In genomic region chrX:72368796-72369195, GRCh38 we compare ENCODE assay signal across 17 cellular contexts.
DNase-seq lines count a peak whose midpoint lies in the region; ATAC-seq and TF ChIP-seq lines count a peak whose summit lies in the region.
"Had no signal": no experiment of that assay in that cellular context is flagged by ENCODE, and none has a peak within 500 bp of the region (broad histone marks: within the 10 kb centered on the region; RNA-seq: fewer than 3 reads in every experiment).

No MANE protein-coding gene starts in this region.

- TF ChIP-seq CTCF in right atrium auricular region (IDR thresholded peaks at IDR 0.05) (no peak), fibroblast of pulmonary artery (IDR thresholded peaks at IDR 0.05; ENCODE audit: low read length, missing control alignments) (no peak), gastroesophageal sphincter (IDR thresholded peaks at IDR 0.05) (no peak)

- 53% methylated on average over 8 of the region's 8 CpGs for WGBS in right cardiac atrium
- 26% methylated on average over 3 of the region's 8 CpGs; no CpG with 5 or more reads in 1 of the 2 donors for WGBS in gastroesophageal sphincter (ENCODE audit: low coverage in 1 of 2), 2 donors

- no peak overlapping the region for H3K27ac ChIP-seq in right atrium auricular region
- no peak overlapping the region for H3K27ac ChIP-seq in right cardiac atrium (ENCODE audit: low read length)
- H3K27ac ChIP-seq in gastroesophageal sphincter: no peak overlapping the region
- H3K27ac ChIP-seq: BLaER1 treated with 17β-estradiol and CSF1 and Interleukin-3, amounts not matched to agents 10 nM and 100 nM; SJCRH30 had no signal

- no peaks in the 10 kb centered on the region for H3K4me1 ChIP-seq in right atrium auricular region
- no peaks in the 10 kb centered on the region for H3K4me1 ChIP-seq in right cardiac atrium (ENCODE audit: control insufficient read depth, insufficient read depth, low read length)
- H3K4me1 ChIP-seq in gastroesophageal sphincter: no peaks in the 10 kb centered on the region
- H3K4me1 ChIP-seq: SJCRH30 had no signal

- no peaks in the 10 kb centered on the region for H3K36me3 ChIP-seq in right atrium auricular region
- H3K36me3 ChIP-seq in gastroesophageal sphincter: no peaks in the 10 kb centered on the region
- H3K36me3 ChIP-seq: BLaER1 treated with 17β-estradiol and CSF1 and Interleukin-3, amounts not matched to agents 10 nM and 100 nM; SJCRH30 had no signal

- no peaks in the 10 kb centered on the region for H3K27me3 ChIP-seq in right atrium auricular region
- no peaks in the 10 kb centered on the region for H3K27me3 ChIP-seq in right cardiac atrium (ENCODE audit: control insufficient read depth, insufficient read depth)
- no peaks in the 10 kb centered on the region for H3K27me3 ChIP-seq in gastroesophageal sphincter
- H3K27me3 ChIP-seq: SJCRH30 had no signal

- no peak for DNase-seq in Right ventricle myocardium superior
- no peak for DNase-seq in right atrium auricular region (ENCODE audit: low spot score)
- peak; percentile 22 for DNase-seq in fibroblast of pulmonary artery (ENCODE audit: low read depth)
- peak in 1 of 3 donors; percentile 48 for DNase-seq in right cardiac atrium
- no peak for DNase-seq in NCI-H748 (lab: John Stamatoyannopoulos, UW; ENCODE audit: unreplicated experiment)
- DNase-seq: CD4-positive, alpha-beta T cell; H9; NCI-H1092; NCI-H1417 treated with DMSO at 0.1 percent for 48 hours; NCI-H1694 treated with DMSO at 0.1 percent for 48 hours; NCI-H226; NCI-H510A; SJCRH30 had no signal

- intact Hi-C loops in Right ventricle myocardium superior (cut with DNase I): no loop called here
- intact Hi-C loops in right cardiac atrium (cut with DNase I): no loop called here

- TF ChIP-seq EP300 in gastroesophageal sphincter (IDR thresholded peaks at IDR 0.05): no peak

- no peak overlapping the region for H3K4me3 ChIP-seq in right atrium auricular region
- no peak overlapping the region for H3K4me3 ChIP-seq in fibroblast of pulmonary artery (replicated peaks; ENCODE audit: low read depth, low read length)
- H3K4me3 ChIP-seq in right cardiac atrium (ENCODE audit: low read length): no peak overlapping the region
- no peak overlapping the region for H3K4me3 ChIP-seq in gastroesophageal sphincter
- H3K4me3 ChIP-seq: BLaER1 treated with 17β-estradiol and CSF1 and Interleukin-3, amounts not matched to agents 10 nM and 100 nM; GM23338; SJCRH30 had no signal

- H3K9me3 ChIP-seq in right atrium auricular region (no peaks in the 10 kb centered on the region), right cardiac atrium (ENCODE audit: control insufficient read depth, low read length) (no peaks in the 10 kb centered on the region), gastroesophageal sphincter (no peaks in the 10 kb centered on the region)
- H3K9me3 ChIP-seq: BLaER1 treated with 17β-estradiol and CSF1 and Interleukin-3, amounts not matched to agents 10 nM and 100 nM; SJCRH30 had no signal

- peak; percentile 82 for ATAC-seq in Right ventricle myocardium superior (ENCODE audit: poor library complexity)
- peak; percentile 34 to 64 for ATAC-seq in right cardiac atrium
- no peak for ATAC-seq in GM19328 (IDR thresholded peaks at IDR 0.05; ENCODE audit: unreplicated experiment)
- ATAC-seq in gastroesophageal sphincter: no peak
- ATAC-seq: GM23338 had no signal

- TF ChIP-seq POLR2A in gastroesophageal sphincter (IDR thresholded peaks at IDR 0.05): no peak

Comparison
In these comparisons a context has a peak if more than half of its experiments do, and no peak if none do; other contexts are left out.
1. ATAC-seq: peak in Right ventricle myocardium superior (single experiment) and right cardiac atrium (2 of 2); none in GM19328 (single experiment) and gastroesophageal sphincter (single experiment).